ENCODE assay signal across 9 cellular contexts in genomic region chr10:87054373-87055295, GRCh38. TPM values are rescaled to one million over a fixed set of nuclear protein-coding genes. Genes with fewer than 3 reads are reported as not detected.
A peak's percentile ranks its signal among the peaks of the same experiment; 100 is the strongest.
DNase-seq lines count a peak whose midpoint lies in the region; ATAC-seq, FAIRE-seq and TF ChIP-seq lines count a peak whose summit lies in the region.
"Had no signal": no experiment of that assay in that cellular context is flagged by ENCODE, and none has a peak within 500 bp of the region (broad histone marks: within the 10 kb centered on the region; RNA-seq: fewer than 3 reads in every experiment).

No MANE protein-coding gene starts in this region.

- H3K27me3 ChIP-seq in endothelial cell of umbilical vein (ENCODE audit: control insufficient read depth in 2 of 2, insufficient read depth in 2 of 2, low read length in 2 of 2) = no peaks in the 10 kb centered on the region

- H3K4me1 ChIP-seq in endothelial cell of umbilical vein (ENCODE audit: control insufficient read depth, extremely low read depth, insufficient read depth, low read length) = peaks cover 10% of the 10 kb centered on the region

- H3K27ac ChIP-seq in endothelial cell of umbilical vein (ENCODE audit: insufficient read depth, low read depth, low read length) = no peak overlapping the region

- no peak overlapping the region for H2AFZ ChIP-seq in endothelial cell of umbilical vein (ENCODE audit: low read depth, low read length)

- H3K27ac Mint-ChIP-seq in neural crest cell (ENCODE audit: unreplicated experiment) = no peak overlapping the region
- H3K27ac Mint-ChIP-seq: immature natural killer cell had no signal

- DNase-seq in EH (ENCODE audit: low read depth) (peak; percentile 66), M059J (ENCODE audit: low read depth) (peak; percentile 17), endothelial cell of umbilical vein (ENCODE audit: low read depth, low spot score) (peak; percentile 27), neural crest cell (ENCODE audit: low read depth, low spot score) (no peak), NCI-H1092 (lab: John Stamatoyannopoulos, UW) (no peak), amniotic stem cell (lab: John Stamatoyannopoulos, UW) (no peak)
- DNase-seq in activated CD4-positive, CD25-positive, alpha-beta regulatory T cell (lab: John Stamatoyannopoulos, UW) = no peak

- no peak for TF ChIP-seq POLR2A in endothelial cell of umbilical vein (IDR thresholded peaks at IDR 0.05; ENCODE audit: low read depth, low read length)

- H3K36me3 Mint-ChIP-seq in neural crest cell (ENCODE audit: low read depth) = peaks cover 10% of the 10 kb centered on the region

- dilution Hi-C loops in endothelial cell of umbilical vein (cut with MboI; ENCODE audit: extremely low pct_ligation_motif_present, low sequenced_read_pairs) = no loop called here

- no peaks in the 10 kb centered on the region for H3K9me1 ChIP-seq in endothelial cell of umbilical vein (replicated peaks; ENCODE audit: control insufficient read depth, extremely low read depth, insufficient read depth, low read length)

- H3K4me3 Mint-ChIP-seq in neural crest cell = no peak overlapping the region
- H3K4me3 Mint-ChIP-seq: immature natural killer cell had no signal

- intact Hi-C loops in endothelial cell of umbilical vein (cut with micrococcal nuclease) = no loop called here

- no peaks in the 10 kb centered on the region for H3K9me3 Mint-ChIP-seq in neural crest cell
- H3K9me3 Mint-ChIP-seq: immature natural killer cell had no signal

- no peaks in the 10 kb centered on the region for H3K27me3 Mint-ChIP-seq in neural crest cell (ENCODE audit: low read depth)

- H3K79me2 ChIP-seq in endothelial cell of umbilical vein (ENCODE audit: control insufficient read depth, insufficient read depth, low read length) = no peaks in the 10 kb centered on the region

- CTCF ChIA-PET in endothelial cell of umbilical vein (lab: Charles Lee) = interaction anchor here (0.7 to 1.9 kb wide), 10 partner anchors 10 to 116 kb away, joined by 3 to 9 read pairs (median 4); no protein-coding TSS in a partner anchor

- no peaks in the 10 kb centered on the region for H3K4me1 Mint-ChIP-seq in neural crest cell
- H3K4me1 Mint-ChIP-seq: immature natural killer cell had no signal

- BruUV-seq in endothelial cell of umbilical vein (replicated peaks; lab: Mats Ljungman, UMichigan) = no TSS peak

- no peaks in the 10 kb centered on the region for H3K9me3 ChIP-seq in endothelial cell of umbilical vein (replicated peaks; ENCODE audit: control insufficient read depth, insufficient read depth, low read length)

- FAIRE-seq in endothelial cell of umbilical vein (lab: Jason Lieb, UNC) = no peak

- H3K4me3 ChIP-seq in endothelial cell of umbilical vein (replicated peaks in 1 of 3; ENCODE audit: insufficient read depth in 1 of 3, low read depth in 1 of 3, low read length in 3 of 3) = no peak overlapping the region

- no peak for ATAC-seq in HG02870 (IDR thresholded peaks at IDR 0.05; ENCODE audit: unreplicated experiment)

- no peak overlapping the region for H3K4me2 ChIP-seq in endothelial cell of umbilical vein (ENCODE audit: insufficient read depth, low read length)

- H3K9ac ChIP-seq in endothelial cell of umbilical vein (replicated peaks; ENCODE audit: extremely low read depth, insufficient read depth, low read length) = no peak overlapping the region

- no peaks in the 10 kb centered on the region for H4K20me1 ChIP-seq in endothelial cell of umbilical vein (replicated peaks; ENCODE audit: control insufficient read depth, extremely low read depth, insufficient read depth, low read length)

- POLR2A ChIA-PET in endothelial cell of umbilical vein (lab: Charles Lee) = no interaction called here

- peaks cover 6 to 12% of the 10 kb centered on the region in 2 experiments for H3K36me3 ChIP-seq in endothelial cell of umbilical vein (ENCODE audit: control insufficient read depth in 2 of 2, extremely low read depth in 1 of 2, insufficient read depth in 2 of 2, low read length in 2 of 2)

- TF ChIP-seq CTCF in endothelial cell of umbilical vein (IDR thresholded peaks at IDR 0.05; ENCODE audit: extremely low read depth in 1 of 2, insufficient read depth in 1 of 2, low read depth in 1 of 2, low read length in 2 of 2) (peak; percentile 18 to 22), neural crest cell (conservative IDR thresholded peaks at IDR 0.05) (peak; percentile 21)

TF ChIP-seq in endothelial cell of umbilical vein, 7 proteins besides CTCF, POLR2A, EP300 and RAD21:
- TF ChIP-seq MYC (IDR thresholded peaks at IDR 0.05; ENCODE audit: low read depth, low read length) = no peak
- peak; percentile 63 for TF ChIP-seq FOS (IDR thresholded peaks at IDR 0.05; ENCODE audit: borderline replicate concordance, insufficient read depth, low read length)

RNA-seq across cellular contexts. Expression of gene FAM25A, which starts 34.5 kb away (rescaled TPM):
- total RNA-seq in M059J (2014; rRNA removed; shearing (Covaris generic)) = not detected in 2 replicates
- total RNA-seq in endothelial cell of umbilical vein = not detected in 2 replicates
- not detected in 2 replicates for polyA plus RNA-seq in endothelial cell of umbilical vein
- not detected in 2 replicates for polyA plus RNA-seq in endothelial cell of umbilical vein (2011; cell fraction: cytosol; rRNA removed)
- polyA plus RNA-seq in endothelial cell of umbilical vein (2011; cell fraction: nucleus; rRNA removed) = not detected in 2 replicates
- polyA plus RNA-seq in endothelial cell of umbilical vein (2012) = not detected in 2 replicates
- not detected in 2 replicates for polyA minus RNA-seq in endothelial cell of umbilical vein
- not detected for polyA minus RNA-seq in endothelial cell of umbilical vein (2011; cell fraction: cytosol; rRNA and poly(A)+ RNA removed)
- not detected in 2 replicates for polyA minus RNA-seq in endothelial cell of umbilical vein (2011; cell fraction: nucleus; rRNA and poly(A)+ RNA removed)
- not detected in 2 replicates for total RNA-seq in neural crest cell
- polyA plus RNA-seq: immature natural killer cell had no signal

RNA-seq across cellular contexts. Expression of gene GLUD1, which starts 40.0 kb away (rescaled TPM):
- total RNA-seq in M059J (2014; rRNA removed; shearing (Covaris generic)) = 138 and 149 TPM in 2 replicates
- 86.6 and 94.7 TPM in 2 replicates for total RNA-seq in endothelial cell of umbilical vein
- 34.1 and 41.9 TPM in 2 replicates for polyA plus RNA-seq in endothelial cell of umbilical vein
- 48.4 and 49.4 TPM in 2 replicates for polyA plus RNA-seq in endothelial cell of umbilical vein (2011; cell fraction: cytosol; rRNA removed)
- polyA plus RNA-seq in endothelial cell of umbilical vein (2011; cell fraction: nucleus; rRNA removed) = 46.3 and 52.0 TPM in 2 replicates
- polyA plus RNA-seq in endothelial cell of umbilical vein (2012) = 105 and 122 TPM in 2 replicates
- polyA minus RNA-seq in endothelial cell of umbilical vein = 65.3 and 69.5 TPM in 2 replicates
- polyA minus RNA-seq in endothelial cell of umbilical vein (2011; cell fraction: cytosol; rRNA and poly(A)+ RNA removed) = 60.5 TPM
- 24.5 and 33.5 TPM in 2 replicates for polyA minus RNA-seq in endothelial cell of umbilical vein (2011; cell fraction: nucleus; rRNA and poly(A)+ RNA removed)
- total RNA-seq in neural crest cell = 101 and 105 TPM in 2 replicates

RNA-seq across cellular contexts. Expression of gene SHLD2, which starts 40.4 kb away (rescaled TPM):
- total RNA-seq in M059J (2014; rRNA removed; shearing (Covaris generic)) = 19.7 and 20.9 TPM in 2 replicates
- 19.2 and 22.4 TPM in 2 replicates for total RNA-seq in endothelial cell of umbilical vein
- 4.8 and 6.1 TPM in 2 replicates for polyA plus RNA-seq in endothelial cell of umbilical vein
- 8.0 and 8.4 TPM in 2 replicates for polyA plus RNA-seq in endothelial cell of umbilical vein (2011; cell fraction: cytosol; rRNA removed)
- polyA plus RNA-seq in endothelial cell of umbilical vein (2011; cell fraction: nucleus; rRNA removed) = 14.3 and 18.1 TPM in 2 replicates
- 11.4 and 19.1 TPM in 2 replicates for polyA plus RNA-seq in endothelial cell of umbilical vein (2012)
- polyA minus RNA-seq in endothelial cell of umbilical vein = 9.1 and 11.8 TPM in 2 replicates
- 25.9 TPM for polyA minus RNA-seq in endothelial cell of umbilical vein (2011; cell fraction: cytosol; rRNA and poly(A)+ RNA removed)
- 14.3 and 17.6 TPM in 2 replicates for polyA minus RNA-seq in endothelial cell of umbilical vein (2011; cell fraction: nucleus; rRNA and poly(A)+ RNA removed)
- 26.9 and 28.3 TPM in 2 replicates for total RNA-seq in neural crest cell

Comparison
In these comparisons a context has a peak if more than half of its experiments do, and no peak if none do; other contexts are left out.
1. DNase-seq: peak in EH (single experiment), M059J (single experiment) and endothelial cell of umbilical vein (single experiment); none in neural crest cell (single experiment), NCI-H1092 (single experiment), activated CD4-positive, CD25-positive, alpha-beta regulatory T cell (0 of 4) and amniotic stem cell (single experiment).